Comparison of ENCODE assay signal across 19 cellular contexts in genomic region chr12:32179011-32179395, GRCh38.
DNase-seq lines count a peak whose midpoint lies in the region; ATAC-seq and TF ChIP-seq lines count a peak whose summit lies in the region.
"Had no signal": no experiment of that assay in that cellular context is flagged by ENCODE, and none has a peak within 500 bp of the region (broad histone marks: within the 10 kb centered on the region; RNA-seq: fewer than 3 reads in every experiment).

No MANE protein-coding gene starts in this region.

- no peak for TF ChIP-seq CTCF in C4-2B (conservative IDR thresholded peaks at IDR 0.05)
- no peak for TF ChIP-seq CTCF in H9 (conservative IDR thresholded peaks at IDR 0.05)
- TF ChIP-seq CTCF in glutamatergic neuron (IDR thresholded peaks at IDR 0.05; ENCODE audit: partially characterized antibody, unreplicated experiment): no peak
- TF ChIP-seq CTCF in lower lobe of right lung (IDR thresholded peaks at IDR 0.05): no peak

- H3K9ac ChIP-seq in H9 (ENCODE audit: extremely low read depth, insufficient read length, low read length): no peak overlapping the region
- H3K9ac ChIP-seq: GM23248 had no signal

- no peak overlapping the region for H4K8ac ChIP-seq in H9 (replicated peaks; ENCODE audit: insufficient read length, low read depth, low read length)

- H3K36me3 Mint-ChIP-seq in H9 (ENCODE audit: insufficient read depth in 1 of 3, low read depth in 3 of 3) (peaks cover 2 to 44% (median 21%) of the 10 kb centered on the region in 3 experiments; a peak in 6 of 7 replicates), glutamatergic neuron (ENCODE audit: unreplicated experiment) (peaks cover 4% of the 10 kb centered on the region)

- H3K4me1 Mint-ChIP-seq in H9 (peaks cover 27 to 33% of the 10 kb centered on the region in 2 experiments), glutamatergic neuron (ENCODE audit: low read depth, unreplicated experiment) (peaks cover 27% of the 10 kb centered on the region)
- H3K4me1 Mint-ChIP-seq: B cell, T-helper 17 cell had no signal

- no peak overlapping the region for H3K4me2 ChIP-seq in H9 (ENCODE audit: insufficient read depth, insufficient read length, low read length)

- intact Hi-C loops in lower lobe of right lung (cut with DNase I): no loop called here

- no peak overlapping the region for H3K4ac ChIP-seq in H9 (ENCODE audit: low read depth, low read length)

- peak overlapping the region; percentile 36 to 92 (median 83); a peak in 4 of 7 replicates for H3K27ac Mint-ChIP-seq in H9
- H3K27ac Mint-ChIP-seq in glutamatergic neuron (ENCODE audit: unreplicated experiment): peak overlapping the region; percentile 38
- H3K27ac Mint-ChIP-seq: B cell, T-helper 17 cell had no signal

- no peak overlapping the region for H3K4me3 ChIP-seq in lower lobe of right lung
- H3K4me3 ChIP-seq: GM23248 had no signal

- no CpG with 5 or more reads among the region's 6 CpGs for WGBS in H9 (ENCODE audit: extremely low coverage, insufficient read length, low lambda C conversion rate)

- no peaks in the 10 kb centered on the region for H4K20me1 ChIP-seq in H9 (ENCODE audit: control insufficient read depth, insufficient read depth, insufficient read length)

- no peak overlapping the region for H4K5ac ChIP-seq in H9 (ENCODE audit: insufficient read length, low read depth, low read length)

- H3K9me3 ChIP-seq in H9 (ENCODE audit: control insufficient read depth, low read depth, low read length): no peaks in the 10 kb centered on the region
- H3K9me3 ChIP-seq in lower lobe of right lung: no peaks in the 10 kb centered on the region

- H3K4me3 Mint-ChIP-seq in H9 (no peak overlapping the region), glutamatergic neuron (ENCODE audit: unreplicated experiment) (no peak overlapping the region)
- H3K4me3 Mint-ChIP-seq: B cell, T-helper 17 cell had no signal

- peak overlapping the region; percentile 81 for H3K27ac ChIP-seq in C4-2B
- H3K27ac ChIP-seq in H9 (ENCODE audit: insufficient read length, low read depth, low read length): no peak overlapping the region
- H3K27ac ChIP-seq in lower lobe of right lung: no peak overlapping the region
- H3K27ac ChIP-seq: GM23248 had no signal

- in situ Hi-C loops in KBM-7 (cut with MboI; ENCODE audit: low pct_unique_long_range_greater_than_20kb, low sequenced_read_pairs): no loop called here

- no peaks in the 10 kb centered on the region for H3K79me2 ChIP-seq in H9 (ENCODE audit: insufficient read depth, low read length)

- H3K9me3 Mint-ChIP-seq in H9 (no peaks in the 10 kb centered on the region), glutamatergic neuron (ENCODE audit: unreplicated experiment) (peaks cover 4% of the 10 kb centered on the region)

- H3K27me3 Mint-ChIP-seq in H9 (ENCODE audit: low read depth) (no peaks in the 10 kb centered on the region), glutamatergic neuron (ENCODE audit: unreplicated experiment) (peaks cover 3% of the 10 kb centered on the region)
- H3K27me3 Mint-ChIP-seq: B cell, T-helper 17 cell had no signal

- H3K23ac ChIP-seq in H9 (ENCODE audit: insufficient read length, low read depth, low read length): no peak overlapping the region

- no peak overlapping the region for H3K56ac ChIP-seq in H9 (ENCODE audit: insufficient read length, low read depth, low read length)

- H3K18ac ChIP-seq in H9 (ENCODE audit: insufficient read length, low read depth, low read length): no peak overlapping the region

- no peak overlapping the region for H2AK5ac ChIP-seq in H9 (ENCODE audit: insufficient read length, low read length)

- H2BK15ac ChIP-seq in H9 (ENCODE audit: low read depth, low read length): no peak overlapping the region

- H2BK5ac ChIP-seq in H9 (ENCODE audit: insufficient read length, low read length): no peak overlapping the region

- no peak overlapping the region for H2BK120ac ChIP-seq in H9 (ENCODE audit: low read depth, low read length, poor library complexity, severe bottlenecking)

- H3K27me3 ChIP-seq in H9 (ENCODE audit: insufficient read depth, low read length) (no peaks in the 10 kb centered on the region), lower lobe of right lung (ENCODE audit: low read depth) (no peaks in the 10 kb centered on the region)

- H3K14ac ChIP-seq in H9 (ENCODE audit: insufficient read depth, low read length): no peak overlapping the region

- 0 out of 2 replicates have a peak, but pooled peaks cover 4% of the 10 kb centered on the region for H3K4me1 ChIP-seq in H9 (ENCODE audit: insufficient read depth, low read length)
- H3K4me1 ChIP-seq in lower lobe of right lung: no peaks in the 10 kb centered on the region

- DNase-seq in H9: no peak
- peak; percentile 50 for DNase-seq in SK-N-DZ (ENCODE audit: low spot score)
- no peak for DNase-seq in glutamatergic neuron
- DNase-seq in lower lobe of right lung: no peak
- no peak for DNase-seq in KBM-7
- DNase-seq: DMS79, GM23248, MM.1S, NCI-H1048, NCI-H1417 treated with DMSO at 0.1 percent for 48 hours, NCI-H187 treated with DMSO at 0.1 percent for 48 hours, NCI-H226, PC-3, Right ventricle myocardium superior, SW 1271, T-helper 17 cell had no signal

- no peak overlapping the region for H2BK20ac ChIP-seq in H9 (ENCODE audit: low read depth, low read length, poor library complexity, severe bottlenecking)

- no peaks in the 10 kb centered on the region for H3K36me3 ChIP-seq in lower lobe of right lung

- no peak overlapping the region for H2AFZ ChIP-seq in H9 (ENCODE audit: low read length)
- H2AFZ ChIP-seq: GM23248 had no signal

- H3T11ph ChIP-seq in H9 (ENCODE audit: low read length): no peak overlapping the region

- peaks cover 4% of the 10 kb centered on the region for H3K79me1 ChIP-seq in H9 (ENCODE audit: insufficient read depth, low read depth, low read length, poor library complexity, severe bottlenecking)

- H3K23me2 ChIP-seq in H9 (ENCODE audit: insufficient read length, low read depth, low read length, poor library complexity, severe bottlenecking): no peaks in the 10 kb centered on the region

- ATAC-seq in lower lobe of right lung (no peak), HG03095 (IDR thresholded peaks at IDR 0.05; ENCODE audit: unreplicated experiment) (no peak)
- ATAC-seq: PC-3, T-helper 17 cell had no signal

- no peak overlapping the region for H2BK12ac ChIP-seq in H9 (ENCODE audit: insufficient read length, low read depth, low read length)

- no peak overlapping the region for H4K91ac ChIP-seq in H9 (ENCODE audit: insufficient read length, low read depth, low read length)
